ENCODE assay signal across 2 cellular contexts in the genomic region with DNA sequence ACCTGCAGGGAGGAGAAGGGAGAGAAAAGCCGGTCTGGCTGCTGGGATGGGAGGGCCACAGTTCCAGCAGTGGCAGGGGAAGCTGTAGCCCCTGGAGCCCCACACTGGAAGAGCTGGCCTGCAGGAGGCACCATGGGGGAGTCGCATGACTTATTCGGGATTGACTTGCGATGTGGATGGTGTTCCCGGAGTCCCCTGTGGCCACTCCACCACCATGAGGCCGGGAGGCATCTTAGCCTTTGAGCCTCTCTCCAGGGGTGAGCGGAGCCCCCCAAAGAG.
TF ChIP-seq lines count a peak whose summit lies in the region.

No MANE protein-coding gene starts in this region.

TF ChIP-seq in GM23338, 12 proteins besides CTCF, POLR2A, EP300 and RAD21 (continued from another document):
- TF ChIP-seq, protein P1, sequence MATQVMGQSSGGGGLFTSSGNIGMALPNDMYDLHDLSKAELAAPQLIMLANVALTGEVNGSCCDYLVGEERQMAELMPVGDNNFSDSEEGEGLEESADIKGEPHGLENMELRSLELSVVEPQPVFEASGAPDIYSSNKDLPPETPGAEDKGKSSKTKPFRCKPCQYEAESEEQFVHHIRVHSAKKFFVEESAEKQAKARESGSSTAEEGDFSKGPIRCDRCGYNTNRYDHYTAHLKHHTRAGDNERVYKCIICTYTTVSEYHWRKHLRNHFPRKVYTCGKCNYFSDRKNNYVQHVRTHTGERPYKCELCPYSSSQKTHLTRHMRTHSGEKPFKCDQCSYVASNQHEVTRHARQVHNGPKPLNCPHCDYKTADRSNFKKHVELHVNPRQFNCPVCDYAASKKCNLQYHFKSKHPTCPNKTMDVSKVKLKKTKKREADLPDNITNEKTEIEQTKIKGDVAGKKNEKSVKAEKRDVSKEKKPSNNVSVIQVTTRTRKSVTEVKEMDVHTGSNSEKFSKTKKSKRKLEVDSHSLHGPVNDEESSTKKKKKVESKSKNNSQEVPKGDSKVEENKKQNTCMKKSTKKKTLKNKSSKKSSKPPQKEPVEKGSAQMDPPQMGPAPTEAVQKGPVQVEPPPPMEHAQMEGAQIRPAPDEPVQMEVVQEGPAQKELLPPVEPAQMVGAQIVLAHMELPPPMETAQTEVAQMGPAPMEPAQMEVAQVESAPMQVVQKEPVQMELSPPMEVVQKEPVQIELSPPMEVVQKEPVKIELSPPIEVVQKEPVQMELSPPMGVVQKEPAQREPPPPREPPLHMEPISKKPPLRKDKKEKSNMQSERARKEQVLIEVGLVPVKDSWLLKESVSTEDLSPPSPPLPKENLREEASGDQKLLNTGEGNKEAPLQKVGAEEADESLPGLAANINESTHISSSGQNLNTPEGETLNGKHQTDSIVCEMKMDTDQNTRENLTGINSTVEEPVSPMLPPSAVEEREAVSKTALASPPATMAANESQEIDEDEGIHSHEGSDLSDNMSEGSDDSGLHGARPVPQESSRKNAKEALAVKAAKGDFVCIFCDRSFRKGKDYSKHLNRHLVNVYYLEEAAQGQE (IDR thresholded peaks at IDR 0.05; ENCODE audit: unreplicated experiment) = no peak
- TF ChIP-seq ZNF114 (CRISPR knock-in tag; IDR thresholded peaks at IDR 0.05) = no peak
- TF ChIP-seq, protein P2, sequence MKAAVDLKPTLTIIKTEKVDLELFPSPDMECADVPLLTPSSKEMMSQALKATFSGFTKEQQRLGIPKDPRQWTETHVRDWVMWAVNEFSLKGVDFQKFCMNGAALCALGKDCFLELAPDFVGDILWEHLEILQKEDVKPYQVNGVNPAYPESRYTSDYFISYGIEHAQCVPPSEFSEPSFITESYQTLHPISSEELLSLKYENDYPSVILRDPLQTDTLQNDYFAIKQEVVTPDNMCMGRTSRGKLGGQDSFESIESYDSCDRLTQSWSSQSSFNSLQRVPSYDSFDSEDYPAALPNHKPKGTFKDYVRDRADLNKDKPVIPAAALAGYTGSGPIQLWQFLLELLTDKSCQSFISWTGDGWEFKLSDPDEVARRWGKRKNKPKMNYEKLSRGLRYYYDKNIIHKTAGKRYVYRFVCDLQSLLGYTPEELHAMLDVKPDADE (IDR thresholded peaks at IDR 0.05) = no peak
- TF ChIP-seq JUNB (IDR thresholded peaks at IDR 0.05; ENCODE audit: unreplicated experiment) = no peak
- no peak for TF ChIP-seq ZNF331 (CRISPR knock-in tag; IDR thresholded peaks at IDR 0.05; ENCODE audit: low read depth)

TF ChIP-seq in HEK293, 187 proteins besides CTCF, POLR2A, EP300 and RAD21 (continued from another document):
- TF ChIP-seq, protein P3, sequence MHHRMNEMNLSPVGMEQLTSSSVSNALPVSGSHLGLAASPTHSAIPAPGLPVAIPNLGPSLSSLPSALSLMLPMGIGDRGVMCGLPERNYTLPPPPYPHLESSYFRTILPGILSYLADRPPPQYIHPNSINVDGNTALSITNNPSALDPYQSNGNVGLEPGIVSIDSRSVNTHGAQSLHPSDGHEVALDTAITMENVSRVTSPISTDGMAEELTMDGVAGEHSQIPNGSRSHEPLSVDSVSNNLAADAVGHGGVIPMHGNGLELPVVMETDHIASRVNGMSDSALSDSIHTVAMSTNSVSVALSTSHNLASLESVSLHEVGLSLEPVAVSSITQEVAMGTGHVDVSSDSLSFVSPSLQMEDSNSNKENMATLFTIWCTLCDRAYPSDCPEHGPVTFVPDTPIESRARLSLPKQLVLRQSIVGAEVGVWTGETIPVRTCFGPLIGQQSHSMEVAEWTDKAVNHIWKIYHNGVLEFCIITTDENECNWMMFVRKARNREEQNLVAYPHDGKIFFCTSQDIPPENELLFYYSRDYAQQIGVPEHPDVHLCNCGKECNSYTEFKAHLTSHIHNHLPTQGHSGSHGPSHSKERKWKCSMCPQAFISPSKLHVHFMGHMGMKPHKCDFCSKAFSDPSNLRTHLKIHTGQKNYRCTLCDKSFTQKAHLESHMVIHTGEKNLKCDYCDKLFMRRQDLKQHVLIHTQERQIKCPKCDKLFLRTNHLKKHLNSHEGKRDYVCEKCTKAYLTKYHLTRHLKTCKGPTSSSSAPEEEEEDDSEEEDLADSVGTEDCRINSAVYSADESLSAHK (tag by site-specific recombination; IDR thresholded peaks at IDR 0.05) = no peak
- TF ChIP-seq ZNF561 (tag by site-specific recombination; IDR thresholded peaks at IDR 0.05; ENCODE audit: borderline replicate concordance) (no peak), GLIS1 (tag by site-specific recombination; IDR thresholded peaks at IDR 0.05) (0 out of 2 replicates have a peak, but pooled peaks have one; percentile 10), SP7 (tag by site-specific recombination; IDR thresholded peaks at IDR 0.05) (no peak), ZNF670 (tag by site-specific recombination; IDR thresholded peaks at IDR 0.05; ENCODE audit: low read depth) (no peak), ZNF621 (tag by site-specific recombination; IDR thresholded peaks at IDR 0.05) (no peak), ZNF146 (tag by site-specific recombination; IDR thresholded peaks at IDR 0.05) (no peak), ZNF658 (tag by site-specific recombination; IDR thresholded peaks at IDR 0.05) (no peak), ZNF837 (tag by site-specific recombination; IDR thresholded peaks at IDR 0.05) (no peak)
- TF ChIP-seq, protein P4, sequence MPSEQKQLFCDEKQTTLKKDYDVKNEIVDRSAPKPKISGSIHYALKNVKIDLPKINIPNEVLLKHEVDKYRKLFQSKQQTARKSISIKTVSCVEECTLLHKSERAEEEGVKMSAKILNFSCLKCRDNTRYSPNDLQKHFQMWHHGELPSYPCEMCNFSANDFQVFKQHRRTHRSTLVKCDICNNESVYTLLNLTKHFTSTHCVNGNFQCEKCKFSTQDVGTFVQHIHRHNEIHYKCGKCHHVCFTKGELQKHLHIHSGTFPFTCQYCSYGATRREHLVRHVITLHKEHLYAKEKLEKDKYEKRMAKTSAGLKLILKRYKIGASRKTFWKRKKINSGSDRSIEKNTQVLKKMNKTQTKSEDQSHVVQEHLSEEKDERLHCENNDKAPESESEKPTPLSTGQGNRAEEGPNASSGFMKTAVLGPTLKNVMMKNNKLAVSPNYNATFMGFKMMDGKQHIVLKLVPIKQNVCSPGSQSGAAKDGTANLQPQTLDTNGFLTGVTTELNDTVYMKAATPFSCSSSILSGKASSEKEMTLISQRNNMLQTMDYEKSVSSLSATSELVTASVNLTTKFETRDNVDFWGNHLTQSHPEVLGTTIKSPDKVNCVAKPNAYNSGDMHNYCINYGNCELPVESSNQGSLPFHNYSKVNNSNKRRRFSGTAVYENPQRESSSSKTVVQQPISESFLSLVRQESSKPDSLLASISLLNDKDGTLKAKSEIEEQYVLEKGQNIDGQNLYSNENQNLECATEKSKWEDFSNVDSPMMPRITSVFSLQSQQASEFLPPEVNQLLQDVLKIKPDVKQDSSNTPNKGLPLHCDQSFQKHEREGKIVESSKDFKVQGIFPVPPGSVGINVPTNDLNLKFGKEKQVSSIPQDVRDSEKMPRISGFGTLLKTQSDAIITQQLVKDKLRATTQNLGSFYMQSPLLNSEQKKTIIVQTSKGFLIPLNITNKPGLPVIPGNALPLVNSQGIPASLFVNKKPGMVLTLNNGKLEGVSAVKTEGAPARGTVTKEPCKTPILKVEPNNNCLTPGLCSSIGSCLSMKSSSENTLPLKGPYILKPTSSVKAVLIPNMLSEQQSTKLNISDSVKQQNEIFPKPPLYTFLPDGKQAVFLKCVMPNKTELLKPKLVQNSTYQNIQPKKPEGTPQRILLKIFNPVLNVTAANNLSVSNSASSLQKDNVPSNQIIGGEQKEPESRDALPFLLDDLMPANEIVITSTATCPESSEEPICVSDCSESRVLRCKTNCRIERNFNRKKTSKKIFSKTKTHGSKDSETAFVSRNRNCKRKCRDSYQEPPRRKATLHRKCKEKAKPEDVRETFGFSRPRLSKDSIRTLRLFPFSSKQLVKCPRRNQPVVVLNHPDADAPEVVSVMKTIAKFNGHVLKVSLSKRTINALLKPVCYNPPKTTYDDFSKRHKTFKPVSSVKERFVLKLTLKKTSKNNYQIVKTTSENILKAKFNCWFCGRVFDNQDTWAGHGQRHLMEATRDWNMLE (tag by site-specific recombination; conservative IDR thresholded peaks at IDR 0.05; ENCODE audit: low read depth) = no peak
- TF ChIP-seq, protein P5, sequence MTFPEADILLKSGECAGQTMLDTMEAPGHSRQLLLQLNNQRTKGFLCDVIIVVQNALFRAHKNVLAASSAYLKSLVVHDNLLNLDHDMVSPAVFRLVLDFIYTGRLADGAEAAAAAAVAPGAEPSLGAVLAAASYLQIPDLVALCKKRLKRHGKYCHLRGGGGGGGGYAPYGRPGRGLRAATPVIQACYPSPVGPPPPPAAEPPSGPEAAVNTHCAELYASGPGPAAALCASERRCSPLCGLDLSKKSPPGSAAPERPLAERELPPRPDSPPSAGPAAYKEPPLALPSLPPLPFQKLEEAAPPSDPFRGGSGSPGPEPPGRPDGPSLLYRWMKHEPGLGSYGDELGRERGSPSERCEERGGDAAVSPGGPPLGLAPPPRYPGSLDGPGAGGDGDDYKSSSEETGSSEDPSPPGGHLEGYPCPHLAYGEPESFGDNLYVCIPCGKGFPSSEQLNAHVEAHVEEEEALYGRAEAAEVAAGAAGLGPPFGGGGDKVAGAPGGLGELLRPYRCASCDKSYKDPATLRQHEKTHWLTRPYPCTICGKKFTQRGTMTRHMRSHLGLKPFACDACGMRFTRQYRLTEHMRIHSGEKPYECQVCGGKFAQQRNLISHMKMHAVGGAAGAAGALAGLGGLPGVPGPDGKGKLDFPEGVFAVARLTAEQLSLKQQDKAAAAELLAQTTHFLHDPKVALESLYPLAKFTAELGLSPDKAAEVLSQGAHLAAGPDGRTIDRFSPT (tag by site-specific recombination; IDR thresholded peaks at IDR 0.05) = no peak
- TF ChIP-seq, protein P6, sequence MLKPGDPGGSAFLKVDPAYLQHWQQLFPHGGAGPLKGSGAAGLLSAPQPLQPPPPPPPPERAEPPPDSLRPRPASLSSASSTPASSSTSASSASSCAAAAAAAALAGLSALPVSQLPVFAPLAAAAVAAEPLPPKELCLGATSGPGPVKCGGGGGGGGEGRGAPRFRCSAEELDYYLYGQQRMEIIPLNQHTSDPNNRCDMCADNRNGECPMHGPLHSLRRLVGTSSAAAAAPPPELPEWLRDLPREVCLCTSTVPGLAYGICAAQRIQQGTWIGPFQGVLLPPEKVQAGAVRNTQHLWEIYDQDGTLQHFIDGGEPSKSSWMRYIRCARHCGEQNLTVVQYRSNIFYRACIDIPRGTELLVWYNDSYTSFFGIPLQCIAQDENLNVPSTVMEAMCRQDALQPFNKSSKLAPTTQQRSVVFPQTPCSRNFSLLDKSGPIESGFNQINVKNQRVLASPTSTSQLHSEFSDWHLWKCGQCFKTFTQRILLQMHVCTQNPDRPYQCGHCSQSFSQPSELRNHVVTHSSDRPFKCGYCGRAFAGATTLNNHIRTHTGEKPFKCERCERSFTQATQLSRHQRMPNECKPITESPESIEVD (tag by site-specific recombination; IDR thresholded peaks at IDR 0.05) = no peak
